3 cellular contexts compared by ENCODE assay signal in genomic region chr19:18784786-18785120, GRCh38.
TF ChIP-seq lines count a peak whose summit lies in the region.

No MANE protein-coding gene starts in this region.

TF ChIP-seq in HepG2, 621 proteins besides CTCF, POLR2A, EP300 and RAD21:
- TF ChIP-seq CREB1 (IDR thresholded peaks at IDR 0.05) (no peak), CREB1 (CRISPR knock-in tag; IDR thresholded peaks at IDR 0.05) (no peak), ZNF776 (CRISPR knock-in tag; IDR thresholded peaks at IDR 0.05) (0 out of 2 replicates have a peak, but pooled peaks have one; percentile 18), ZNF253 (CRISPR knock-in tag; IDR thresholded peaks at IDR 0.05; ENCODE audit: borderline replicate concordance) (no peak), ZBTB7B (CRISPR knock-in tag; IDR thresholded peaks at IDR 0.05) (no peak), AKNA (CRISPR knock-in tag; IDR thresholded peaks at IDR 0.05; ENCODE audit: borderline replicate concordance) (no peak), ZNF572 (CRISPR knock-in tag; IDR thresholded peaks at IDR 0.05) (no peak), KDM1A (CRISPR knock-in tag; IDR thresholded peaks at IDR 0.05) (no peak), KLF9 (CRISPR knock-in tag; IDR thresholded peaks at IDR 0.05; ENCODE audit: low read depth) (no peak), PLRG1 (conservative IDR thresholded peaks at IDR 0.05) (no peak)
TF ChIP-seq in HepG2: peak in this region for 1.

TF ChIP-seq in IMR-90, 13 proteins besides CTCF, POLR2A, EP300 and RAD21:
- TF ChIP-seq NFE2L2 (IDR thresholded peaks at IDR 0.05; ENCODE audit: low read depth, low read length) (no peak), FOS (IDR thresholded peaks at IDR 0.05; ENCODE audit: low read depth, low read length) (no peak), CEBPB (IDR thresholded peaks at IDR 0.05; ENCODE audit: low read depth, low read length) (no peak), MAFK (IDR thresholded peaks at IDR 0.05; ENCODE audit: low read depth, low read length) (no peak), RFX5 (IDR thresholded peaks at IDR 0.05; ENCODE audit: low read depth, low read length) (no peak), SMC3 (IDR thresholded peaks at IDR 0.05; ENCODE audit: low read depth, low read length) (no peak), RCOR1 (IDR thresholded peaks at IDR 0.05; ENCODE audit: insufficient replicate concordance, low read length) (no peak), CHD1 (IDR thresholded peaks at IDR 0.05; ENCODE audit: low read depth, low read length) (no peak), BHLHE40 (IDR thresholded peaks at IDR 0.05; ENCODE audit: low read depth, low read length) (no peak), MXI1 (IDR thresholded peaks at IDR 0.05; ENCODE audit: borderline replicate concordance, low read depth, low read length) (no peak), MAZ (IDR thresholded peaks at IDR 0.05; ENCODE audit: borderline replicate concordance, low read depth, low read length) (no peak)
- TF ChIP-seq, protein P1, sequence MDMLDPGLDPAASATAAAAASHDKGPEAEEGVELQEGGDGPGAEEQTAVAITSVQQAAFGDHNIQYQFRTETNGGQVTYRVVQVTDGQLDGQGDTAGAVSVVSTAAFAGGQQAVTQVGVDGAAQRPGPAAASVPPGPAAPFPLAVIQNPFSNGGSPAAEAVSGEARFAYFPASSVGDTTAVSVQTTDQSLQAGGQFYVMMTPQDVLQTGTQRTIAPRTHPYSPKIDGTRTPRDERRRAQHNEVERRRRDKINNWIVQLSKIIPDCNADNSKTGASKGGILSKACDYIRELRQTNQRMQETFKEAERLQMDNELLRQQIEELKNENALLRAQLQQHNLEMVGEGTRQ (IDR thresholded peaks at IDR 0.05; ENCODE audit: low read depth, low read length) = no peak
- TF ChIP-seq, protein P2, sequence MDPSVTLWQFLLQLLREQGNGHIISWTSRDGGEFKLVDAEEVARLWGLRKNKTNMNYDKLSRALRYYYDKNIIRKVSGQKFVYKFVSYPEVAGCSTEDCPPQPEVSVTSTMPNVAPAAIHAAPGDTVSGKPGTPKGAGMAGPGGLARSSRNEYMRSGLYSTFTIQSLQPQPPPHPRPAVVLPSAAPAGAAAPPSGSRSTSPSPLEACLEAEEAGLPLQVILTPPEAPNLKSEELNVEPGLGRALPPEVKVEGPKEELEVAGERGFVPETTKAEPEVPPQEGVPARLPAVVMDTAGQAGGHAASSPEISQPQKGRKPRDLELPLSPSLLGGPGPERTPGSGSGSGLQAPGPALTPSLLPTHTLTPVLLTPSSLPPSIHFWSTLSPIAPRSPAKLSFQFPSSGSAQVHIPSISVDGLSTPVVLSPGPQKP (IDR thresholded peaks at IDR 0.05; ENCODE audit: borderline replicate concordance, low read depth, low read length) = no peak

TF ChIP-seq in H1, 55 proteins besides CTCF, POLR2A, EP300 and RAD21:
- TF ChIP-seq CHD1 (IDR thresholded peaks at IDR 0.05; ENCODE audit: low read depth, low read length) (no peak), EZH2 (IDR thresholded peaks at IDR 0.05; ENCODE audit: low read depth, low read length, severe bottlenecking) (peak; percentile 1)
